Comparison of ENCODE assay signal across 8 cellular contexts in genomic region chr6:27894839-27895762, GRCh38. TPM values are rescaled to one million over a fixed set of nuclear protein-coding genes. Genes with fewer than 3 reads are reported as not detected.
DNase-seq lines count a peak whose midpoint lies in the region; ATAC-seq, FAIRE-seq and TF ChIP-seq lines count a peak whose summit lies in the region.

No MANE protein-coding gene starts in this region.

- TF ChIP-seq CTCF in retinal pigment epithelial cell (conservative IDR thresholded peaks at IDR 0.05; ENCODE audit: low read depth, low read length), result peak; percentile 91

- TF ChIP-seq POLR2A in GM12892 (IDR thresholded peaks at IDR 0.05; ENCODE audit: low read depth, low read length), result peak; percentile 60; the same call in 1 of the 2 replicates

- no peak for ATAC-seq in GM18517 (IDR thresholded peaks at IDR 0.05; ENCODE audit: unreplicated experiment)

- DNase-seq in A172 (ENCODE audit: low spot score) (peak; percentile 76), GM12892 (ENCODE audit: insufficient read length) (no peak), NCI-H1694 treated with DMSO at 0.1 percent for 48 hours (lab: John Stamatoyannopoulos, UW) (peak; percentile 52), T-helper 2 cell (peak in 4 of 5 experiments; percentile 26 to 90 (median 56)), brain pericyte (ENCODE audit: low read depth, low spot score) (peak; percentile 73), retinal pigment epithelial cell (ENCODE audit: low read depth) (no peak)

- peak; percentile 73 for FAIRE-seq in GM12892 (lab: Jason Lieb, UNC)

- H3K4me3 ChIP-seq in iPS-11a (ENCODE audit: low read depth, low read length) (peak overlapping the region; percentile 90), retinal pigment epithelial cell (ENCODE audit: low read length) (peak overlapping the region; percentile 85)

RNA-seq across cellular contexts. Expression of gene OR2B2, which starts 17.1 kb away (rescaled TPM):
- total RNA-seq in A172 (2014; rRNA removed; shearing (Covaris generic)), result not detected in 2 replicates
- polyA plus RNA-seq in GM12892 (2012; ENCODE audit: missing spikeins), result not detected

Comparison
In these comparisons a context has a peak if more than half of its experiments do, and no peak if none do; other contexts are left out.
1. DNase-seq: peak in A172 (single experiment), NCI-H1694 treated with DMSO at 0.1 percent for 48 hours (single experiment), T-helper 2 cell (4 of 5) and brain pericyte (single experiment); none in GM12892 (single experiment) and retinal pigment epithelial cell (single experiment).